ENCODE assay signal across 25 cellular contexts in genomic region chr2:219462349-219462748, GRCh38. TPM values are rescaled to one million over a fixed set of nuclear protein-coding genes. Genes with fewer than 3 reads are reported as not detected.
"Had no signal": no experiment of that assay in that cellular context is flagged by ENCODE, and none has a peak within 500 bp of the region (broad histone marks: within the 10 kb centered on the region; RNA-seq: fewer than 3 reads in every experiment).

No MANE protein-coding gene starts in this region.

- H3K36me3 Mint-ChIP-seq: activated naive CD4-positive, alpha-beta T cell treated with anti-CD3 and anti-CD28 coated beads, Interleukin-2, amount 50 U/mL, for 72 hours; naive B cell had no signal

- H3K36me3 ChIP-seq: adrenal gland, left lung, suprapubic skin, upper lobe of left lung had no signal

- H3K9me3 Mint-ChIP-seq: activated naive CD4-positive, alpha-beta T cell treated with anti-CD3 and anti-CD28 coated beads, Interleukin-2, amount 50 U/mL, for 72 hours; activated T-cell treated with anti-CD3 and anti-CD28 coated beads, Interleukin-2, amount 50 U/mL, for 72 hours; naive B cell had no signal

- H3K27ac ChIP-seq: adrenal gland, left lung, suprapubic skin, upper lobe of left lung had no signal

- ATAC-seq: activated CD4-positive, CD25-positive, alpha-beta regulatory T cell treated with anti-CD3 and anti-CD28 coated beads, Interleukin-2, amount 50 U/mL, for 24 hours; activated naive CD4-positive, alpha-beta T cell treated with anti-CD3 and anti-CD28 coated beads, Interleukin-2, amount 50 U/mL, for 72 hours; activated T-cell treated with anti-CD3 and anti-CD28 coated beads, Interleukin-2, amount 50 U/mL, for 72 hours; left lung; stimulated activated naive CD8-positive, alpha-beta T cell treated with anti-CD3 and anti-CD28 coated beads, Interleukin-15, Interleukin-2, amounts not matched to agents 100 U/mL and 50 U/mL, for 24 hours had no signal

- H3K4me3 ChIP-seq: adrenal gland, left lung, suprapubic skin, upper lobe of left lung had no signal

- H3K27me3 ChIP-seq: adrenal gland had no signal

- H3K9me3 ChIP-seq: adrenal gland, left lung, suprapubic skin, upper lobe of left lung had no signal

- H3K4me1 Mint-ChIP-seq: naive B cell had no signal

- H3K27ac Mint-ChIP-seq: activated naive CD4-positive, alpha-beta T cell treated with anti-CD3 and anti-CD28 coated beads, Interleukin-2, amount 50 U/mL, for 72 hours; activated T-cell treated with anti-CD3 and anti-CD28 coated beads, Interleukin-2, amount 50 U/mL, for 72 hours; naive B cell had no signal

- DNase-seq: activated CD4-positive, alpha-beta T cell treated with anti-CD3 and anti-CD28 coated beads, Interleukin-2, amount 50 U/mL, for 1 hour; activated gamma-delta T cell; activated T-cell treated with anti-CD3 and anti-CD28 coated beads, Interleukin-2, amount 50 U/mL, for 72 hours; adrenal gland; dermis blood vessel endothelial cell; effector memory CD4-positive, alpha-beta T cell; glutamatergic neuron; naive B cell; retina; stimulated activated CD4-positive, alpha-beta T cell treated with anti-CD3 and anti-CD28 coated beads, Interleukin-12 subunit alpha, Interleukin-12 subunit beta, amount 100 ng/mL, for 4 hours; stimulated activated CD4-positive, alpha-beta T cell treated with anti-CD3 and anti-CD28 coated beads, Interleukin-2, amount 100 ng/mL, for 24 hours; stimulated activated naive CD8-positive, alpha-beta T cell treated with anti-CD3 and anti-CD28 coated beads, Interleukin-15, Interleukin-2, amounts not matched to agents 100 U/mL and 50 U/mL, for 24 hours; T-helper 1 cell; T-helper 9 cell; upper lobe of left lung had no signal

- H3K4me1 ChIP-seq: adrenal gland, left lung, upper lobe of left lung had no signal

- H3K4me3 Mint-ChIP-seq: activated T-cell treated with anti-CD3 and anti-CD28 coated beads, Interleukin-2, amount 50 U/mL, for 72 hours; naive B cell had no signal

RNA-seq across cellular contexts. Expression of gene DES, which starts 44.2 kb away (rescaled TPM):
- total RNA-seq: activated CD8-positive, alpha-beta memory T cell treated with anti-CD3 and anti-CD28 coated beads for 36 hours; activated naive CD4-positive, alpha-beta T cell treated with anti-CD3 and anti-CD28 coated beads, Interleukin-2, amount 50 U/mL, for 72 hours; bronchial epithelial cell; dermis blood vessel endothelial cell; endothelial cell of umbilical vein had no signal

RNA-seq across cellular contexts. Expression of gene ASIC4, which starts 51.9 kb away (rescaled TPM):
- total RNA-seq: activated CD8-positive, alpha-beta memory T cell treated with anti-CD3 and anti-CD28 coated beads for 36 hours; dermis blood vessel endothelial cell; endothelial cell of umbilical vein; fibroblast of villous mesenchyme; kidney; left lung; mononuclear cell; suprapubic skin had no signal
